Comparison of ENCODE assay signal across 12 cellular contexts in the genomic region with DNA sequence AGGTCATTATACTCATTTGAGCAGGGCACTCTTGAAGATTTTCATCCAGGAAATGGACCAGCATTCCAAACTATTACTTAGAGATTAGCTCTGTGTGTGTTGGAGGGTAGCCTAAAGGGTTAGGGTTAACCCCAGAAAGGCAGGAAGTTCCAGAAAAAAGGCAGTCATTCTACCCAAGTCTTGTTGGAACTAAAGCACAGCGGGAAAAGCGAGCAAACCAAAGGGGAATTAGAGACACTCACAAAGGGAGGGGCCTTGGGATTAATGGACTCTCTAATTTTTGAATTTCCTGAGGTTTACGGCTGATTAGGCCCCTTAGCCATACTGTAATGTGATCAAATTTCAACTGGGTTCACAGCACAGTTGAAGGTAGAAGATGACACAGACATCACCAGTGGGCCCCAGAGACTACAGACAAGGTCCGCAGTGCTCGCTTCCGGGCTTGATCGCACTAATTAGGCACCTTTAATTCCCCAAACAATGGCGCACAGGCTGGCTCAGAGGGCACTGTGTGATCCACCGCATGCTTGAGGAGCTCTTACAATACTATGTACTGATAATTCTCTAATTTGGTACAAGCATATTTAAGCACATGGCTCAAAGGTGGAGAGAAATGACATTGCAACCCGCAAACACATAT. TPM values are rescaled to one million over a fixed set of nuclear protein-coding genes. Genes with fewer than 3 reads are reported as not detected.
DNase-seq lines count a peak whose midpoint lies in the region; ATAC-seq and TF ChIP-seq lines count a peak whose summit lies in the region.
"Had no signal": no experiment of that assay in that cellular context is flagged by ENCODE, and none has a peak within 500 bp of the region (broad histone marks: within the 10 kb centered on the region; RNA-seq: fewer than 3 reads in every experiment).

No MANE protein-coding gene starts in this region.

- H3K27me3 ChIP-seq in SK-N-SH (ENCODE audit: insufficient read depth) (no peaks in the 10 kb centered on the region), skeletal muscle tissue (ENCODE audit: control insufficient read depth in 3 of 3, insufficient read depth in 3 of 3, low read length in 3 of 3) (no peaks in the 10 kb centered on the region)
- H3K27me3 ChIP-seq: testis had no signal

- peaks cover 97% of the 10 kb centered on the region for H4K20me1 ChIP-seq in SK-N-SH (ENCODE audit: insufficient read depth)

- CTCF ChIA-PET in SK-N-SH (lab: Yijun Ruan, JAX): interaction anchor here (1.3 kb wide), 1 partner anchor 11 kb away, joined by 7 read pairs; no protein-coding TSS in a partner anchor

- H3K4me2 ChIP-seq in SK-N-SH: peak overlapping the region; percentile 48

- POLR2A ChIA-PET in SK-N-SH (lab: Yijun Ruan, JAX): no interaction called here

- no peak for ATAC-seq in SK-N-SH treated with all-trans-retinoic acid at 6 μM for 48 hours

- no peak for TF ChIP-seq RAD21 in SK-N-SH (IDR thresholded peaks at IDR 0.05; ENCODE audit: low read length)

- peaks cover 3% of the 10 kb centered on the region for H3F3A ChIP-seq in SK-N-SH (replicated peaks; ENCODE audit: insufficient read depth)

- no peak overlapping the region for H2AFZ ChIP-seq in SK-N-SH (ENCODE audit: low read depth)

- H3K9ac ChIP-seq in SK-N-SH (no peak overlapping the region), skeletal muscle tissue (ENCODE audit: low read depth in 1 of 3, low read length in 3 of 3) (no peak overlapping the region)

- 96% methylated on average over 10 of the region's 10 CpGs for WGBS in SK-N-SH (ENCODE audit: low lambda C conversion rate)

- peaks cover 100% of the 10 kb centered on the region for H3K79me2 ChIP-seq in SK-N-SH (ENCODE audit: insufficient read depth)

- TF ChIP-seq CTCF in SK-N-SH (IDR thresholded peaks at IDR 0.05): no peak
- TF ChIP-seq CTCF in fibroblast of mammary gland (conservative IDR thresholded peaks at IDR 0.05; ENCODE audit: control insufficient read depth, insufficient read depth, low read depth, low read length): no peak

- H3K4me1 ChIP-seq in SK-N-SH (ENCODE audit: control insufficient read depth in 1 of 2, insufficient read depth in 2 of 2, low read depth in 1 of 2, low read length in 1 of 2): peaks cover 31 to 59% of the 10 kb centered on the region in 2 experiments
- peaks cover 66 to 70% (median 67%) of the 10 kb centered on the region in 3 donors for H3K4me1 ChIP-seq in skeletal muscle tissue (ENCODE audit: control insufficient read depth in 3 of 3, insufficient read depth in 3 of 3, low read length in 3 of 3)

- H3K9me3 ChIP-seq in SK-N-SH (no peaks in the 10 kb centered on the region), skeletal muscle tissue (ENCODE audit: control insufficient read depth in 3 of 3, low read length in 3 of 3) (no peaks in the 10 kb centered on the region)
- H3K9me3 ChIP-seq: testis had no signal

- TF ChIP-seq EP300 in SK-N-SH (IDR thresholded peaks at IDR 0.05; ENCODE audit: borderline replicate concordance in 1 of 2, low read depth in 1 of 2, low read length in 1 of 2): no peak

- H3K9me2 ChIP-seq in SK-N-SH: no peaks in the 10 kb centered on the region

- H3K27ac ChIP-seq in SK-N-SH (ENCODE audit: low read depth in 2 of 2, low read length in 1 of 2) (peak overlapping the region; percentile 5 to 45; a peak in 2 of 4 replicates), skeletal muscle tissue (ENCODE audit: low read depth, low read length) (peak overlapping the region; percentile 2)
- H3K27ac ChIP-seq: testis had no signal

- H3K36me3 ChIP-seq in SK-N-SH (replicated peaks in 1 of 2; ENCODE audit: control insufficient read depth in 1 of 2, insufficient read depth in 2 of 2, low read length in 1 of 2) (peaks cover 0 to 7% of the 10 kb centered on the region in 2 experiments), skeletal muscle tissue (ENCODE audit: control insufficient read depth in 3 of 3, insufficient read depth in 3 of 3, low read length in 3 of 3) (peaks cover 0 to 2% (median 0%) of the 10 kb centered on the region in 3 donors)

- no peak overlapping the region for H3K4me3 ChIP-seq in SK-N-SH (ENCODE audit: low read depth in 2 of 2, low read length in 1 of 2)
- no peak overlapping the region for H3K4me3 ChIP-seq in fibroblast of mammary gland (ENCODE audit: control insufficient read depth, low read depth, low read length)
- H3K4me3 ChIP-seq in skeletal muscle tissue (ENCODE audit: low read length in 3 of 3): no peak overlapping the region
- H3K4me3 ChIP-seq: lung, testis had no signal

- DNase-seq in SK-N-SH (no peak), NCI-H69 (lab: John Stamatoyannopoulos, UW) (peak; percentile 28), fibroblast of mammary gland (ENCODE audit: low read depth) (peak; percentile 37), NCI-H2107 treated with DMSO at 0.1 percent for 48 hours (lab: John Stamatoyannopoulos, UW; ENCODE audit: unreplicated experiment) (no peak), NCI-H1694 treated with DMSO at 0.1 percent for 48 hours (lab: John Stamatoyannopoulos, UW) (no peak), D341Med (ENCODE audit: low spot score) (no peak)
- DNase-seq: activated gamma-delta T cell, NCI-H446 treated with DMSO at 0.1 percent for 48 hours, testis had no signal

TF ChIP-seq in SK-N-SH, 30 proteins besides CTCF, POLR2A, EP300 and RAD21:
- no peak for TF ChIP-seq TEAD4 (IDR thresholded peaks at IDR 0.05; ENCODE audit: borderline replicate concordance, insufficient read depth)
- TF ChIP-seq EZH2phosphoT487 (IDR thresholded peaks at IDR 0.05; ENCODE audit: borderline replicate concordance, low read depth): no peak
- TF ChIP-seq NFIC (IDR thresholded peaks at IDR 0.05; ENCODE audit: borderline replicate concordance): no peak
- TF ChIP-seq, protein P1, sequence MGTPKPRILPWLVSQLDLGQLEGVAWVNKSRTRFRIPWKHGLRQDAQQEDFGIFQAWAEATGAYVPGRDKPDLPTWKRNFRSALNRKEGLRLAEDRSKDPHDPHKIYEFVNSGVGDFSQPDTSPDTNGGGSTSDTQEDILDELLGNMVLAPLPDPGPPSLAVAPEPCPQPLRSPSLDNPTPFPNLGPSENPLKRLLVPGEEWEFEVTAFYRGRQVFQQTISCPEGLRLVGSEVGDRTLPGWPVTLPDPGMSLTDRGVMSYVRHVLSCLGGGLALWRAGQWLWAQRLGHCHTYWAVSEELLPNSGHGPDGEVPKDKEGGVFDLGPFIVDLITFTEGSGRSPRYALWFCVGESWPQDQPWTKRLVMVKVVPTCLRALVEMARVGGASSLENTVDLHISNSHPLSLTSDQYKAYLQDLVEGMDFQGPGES (IDR thresholded peaks at IDR 0.05; ENCODE audit: low read depth, low read length): no peak
- TF ChIP-seq ELF1 (IDR thresholded peaks at IDR 0.05): no peak
- no peak for TF ChIP-seq RFX5 (IDR thresholded peaks at IDR 0.05; ENCODE audit: low read length)
TF ChIP-seq in SK-N-SH: peak in this region for 0.

TF ChIP-seq in SK-N-SH treated with all-trans-retinoic acid at 6 μM for 48 hours, 23 proteins besides CTCF, POLR2A, EP300 and RAD21 (continues in another document):
- TF ChIP-seq ZFP30 (CRISPR knock-in tag; IDR thresholded peaks at IDR 0.05) (no peak), TSHZ2 (CRISPR knock-in tag; IDR thresholded peaks at IDR 0.05) (no peak), ZFP3 (CRISPR knock-in tag; IDR thresholded peaks at IDR 0.05) (no peak), SNAI2 (CRISPR knock-in tag; IDR thresholded peaks at IDR 0.05) (no peak), TOX (CRISPR knock-in tag; IDR thresholded peaks at IDR 0.05; ENCODE audit: borderline replicate concordance) (no peak), OSR1 (CRISPR knock-in tag; IDR thresholded peaks at IDR 0.05) (no peak), ZC3H10 (CRISPR knock-in tag; IDR thresholded peaks at IDR 0.05) (no peak), CSDC2 (CRISPR knock-in tag; IDR thresholded peaks at IDR 0.05) (no peak), GLIS3 (CRISPR knock-in tag; IDR thresholded peaks at IDR 0.05) (no peak), ZNF70 (CRISPR knock-in tag; IDR thresholded peaks at IDR 0.05) (no peak)
- TF ChIP-seq, protein P2, sequence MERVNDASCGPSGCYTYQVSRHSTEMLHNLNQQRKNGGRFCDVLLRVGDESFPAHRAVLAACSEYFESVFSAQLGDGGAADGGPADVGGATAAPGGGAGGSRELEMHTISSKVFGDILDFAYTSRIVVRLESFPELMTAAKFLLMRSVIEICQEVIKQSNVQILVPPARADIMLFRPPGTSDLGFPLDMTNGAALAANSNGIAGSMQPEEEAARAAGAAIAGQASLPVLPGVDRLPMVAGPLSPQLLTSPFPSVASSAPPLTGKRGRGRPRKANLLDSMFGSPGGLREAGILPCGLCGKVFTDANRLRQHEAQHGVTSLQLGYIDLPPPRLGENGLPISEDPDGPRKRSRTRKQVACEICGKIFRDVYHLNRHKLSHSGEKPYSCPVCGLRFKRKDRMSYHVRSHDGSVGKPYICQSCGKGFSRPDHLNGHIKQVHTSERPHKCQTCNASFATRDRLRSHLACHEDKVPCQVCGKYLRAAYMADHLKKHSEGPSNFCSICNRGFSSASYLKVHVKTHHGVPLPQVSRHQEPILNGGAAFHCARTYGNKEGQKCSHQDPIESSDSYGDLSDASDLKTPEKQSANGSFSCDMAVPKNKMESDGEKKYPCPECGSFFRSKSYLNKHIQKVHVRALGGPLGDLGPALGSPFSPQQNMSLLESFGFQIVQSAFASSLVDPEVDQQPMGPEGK (CRISPR knock-in tag; IDR thresholded peaks at IDR 0.05; ENCODE audit: borderline replicate concordance): no peak

RNA-seq across cellular contexts. Expression of gene CAPZB, which starts 28.3 kb away (rescaled TPM):
- 116 and 122 TPM in 2 replicates for polyA plus RNA-seq in SK-N-SH (2012; rRNA removed)
- 137 and 163 TPM in 2 replicates for polyA plus RNA-seq in SK-N-SH (2012; cell fraction: cytosol; rRNA removed)
- polyA plus RNA-seq in SK-N-SH (2012; cell fraction: nucleus; rRNA removed): 55.0 and 73.6 TPM in 2 replicates
- 67.3 TPM for total RNA-seq in skeletal muscle tissue

Comparison
In these comparisons a context has a peak if more than half of its experiments do, and no peak if none do; other contexts are left out.
1. DNase-seq: peak in NCI-H69 (single experiment) and fibroblast of mammary gland (single experiment); none in SK-N-SH (single experiment), NCI-H2107 treated with DMSO at 0.1 percent for 48 hours (single experiment), NCI-H1694 treated with DMSO at 0.1 percent for 48 hours (single experiment) and D341Med (single experiment).